ENCODE assay signal across 25 cellular contexts in genomic region chr13:106815545-106815944, GRCh38.
"Had no signal": no experiment of that assay in that cellular context is flagged by ENCODE, and none has a peak within 500 bp of the region (broad histone marks: within the 10 kb centered on the region; RNA-seq: fewer than 3 reads in every experiment).

No MANE protein-coding gene starts in this region.

- H3K4me1 Mint-ChIP-seq: activated CD4-positive, alpha-beta T cell treated with anti-CD3 and anti-CD28 coated beads, Interleukin-2, amount 10 ng/mL, durations not matched to agents 7 days and 5 days; T-cell had no signal

- H3K9me3 ChIP-seq: MG63 had no signal

- ATAC-seq: activated T-cell treated with anti-CD3 and anti-CD28 coated beads, Interleukin-2, amount 50 U/mL, for 4 hours; PC-3; T-cell had no signal

- H3K4me3 Mint-ChIP-seq: activated CD4-positive, alpha-beta memory T cell treated with anti-CD3 and anti-CD28 coated beads for 36 hours; activated CD4-positive, alpha-beta T cell treated with anti-CD3 and anti-CD28 coated beads, Interleukin-2, amount 10 ng/mL, durations not matched to agents 7 days and 5 days; activated naive CD8-positive, alpha-beta T cell; activated T-cell treated with anti-CD3 and anti-CD28 coated beads, Interleukin-2, amount 50 U/mL, for 4 hours; T-cell had no signal

- H3K27me3 Mint-ChIP-seq: activated CD4-positive, alpha-beta T cell treated with anti-CD3 and anti-CD28 coated beads, Interleukin-2, amount 10 ng/mL, durations not matched to agents 7 days and 5 days; T-cell had no signal

- H3K9me3 Mint-ChIP-seq: activated CD4-positive, alpha-beta memory T cell treated with anti-CD3 and anti-CD28 coated beads for 36 hours; activated CD4-positive, alpha-beta T cell treated with anti-CD3 and anti-CD28 coated beads, Interleukin-2, amount 10 ng/mL, durations not matched to agents 7 days and 5 days; activated T-cell treated with anti-CD3 and anti-CD28 coated beads, Interleukin-2, amount 50 U/mL, for 4 hours; T-cell had no signal

- H3K27ac Mint-ChIP-seq: activated CD4-positive, alpha-beta memory T cell treated with anti-CD3 and anti-CD28 coated beads for 36 hours; activated CD4-positive, alpha-beta T cell treated with anti-CD3 and anti-CD28 coated beads, Interleukin-2, amount 10 ng/mL, durations not matched to agents 7 days and 5 days; activated naive CD8-positive, alpha-beta T cell; T-cell had no signal

- DNase-seq: activated CD4-positive, alpha-beta memory T cell treated with anti-CD3 and anti-CD28 coated beads for 36 hours; activated CD4-positive, alpha-beta T cell treated with anti-CD3 and anti-CD28 coated beads, Interleukin-2, amount 10 ng/mL, durations not matched to agents 7 days and 5 days; activated CD4-positive, CD25-positive, alpha-beta regulatory T cell; activated CD8-positive, alpha-beta memory T cell treated with anti-CD3 and anti-CD28 coated beads for 24 hours; activated effector memory CD4-positive, alpha-beta T cell treated with anti-CD3 and anti-CD28 coated beads, Interleukin-2, amount 50 U/mL, for 16 hours; activated naive CD4-positive, alpha-beta T cell treated with Interleukin-2 at 50 U/mL for 16 hours; activated T-cell treated with anti-CD3 and anti-CD28 coated beads, Interleukin-2, amount 50 U/mL, for 4 hours; amygdala; brain microvascular endothelial cell; cerebellar nuclear complex; MG63; NCI-H1105; NCI-H1436; NCI-H1694 treated with DMSO at 0.1 percent for 48 hours; NCI-H2029 treated with DMSO at 0.1 percent for 48 hours; NCI-H345; NCI-H510A; NCI-H526 treated with DMSO at 0.1 percent for 48 hours; PC-3; SHP77 treated with DMSO at 0.1 percent for 48 hours; T-cell; T-helper 2 cell; T1000 had no signal

- H3K27ac ChIP-seq: brain microvascular endothelial cell, cardiac muscle cell had no signal

- H3K27me3 ChIP-seq: brain microvascular endothelial cell, cardiac muscle cell, MG63 had no signal

- H3K4me3 ChIP-seq: cardiac muscle cell, MG63 had no signal

- H3K36me3 ChIP-seq: brain microvascular endothelial cell, cardiac muscle cell, MG63 had no signal

- H3K36me3 Mint-ChIP-seq: activated CD4-positive, alpha-beta memory T cell treated with anti-CD3 and anti-CD28 coated beads for 36 hours; activated naive CD8-positive, alpha-beta T cell; T-cell had no signal
